ENCODE assay signal across 8 cellular contexts in genomic region chr15:34109775-34110663, GRCh38. TPM values are rescaled to one million over a fixed set of nuclear protein-coding genes. Genes with fewer than 3 reads are reported as not detected.
DNase-seq lines count a peak whose midpoint lies in the region; ATAC-seq, FAIRE-seq and TF ChIP-seq lines count a peak whose summit lies in the region.

No MANE protein-coding gene starts in this region.

- DNase-seq in EH (ENCODE audit: low read depth): peak; percentile 60
- peak; percentile 27 for DNase-seq in NCI-H460 (ENCODE audit: extremely low read depth, low read depth)
- DNase-seq in cerebellar cortex (ENCODE audit: low spot score): peak; percentile 41
- DNase-seq in T1000 (lab: John Stamatoyannopoulos, UW): no peak
- no peak for DNase-seq in gastrocnemius medialis

- in situ Hi-C loops in gastrocnemius medialis (cut with MboI; ENCODE audit: low sequenced_read_pairs in 4 of 4): loop anchor here in 2 of 4 donors (10.0 kb wide), 3 partner anchors 65 to 225 kb away; partner anchors contain the start of genes EMC4 (in 1 of the 2) and SLC12A6 (in 1 of the 2)

- ATAC-seq in gastrocnemius medialis: no peak
- ATAC-seq in GM21447 (IDR thresholded peaks at IDR 0.05; ENCODE audit: unreplicated experiment): no peak

- peaks cover 2% of the 10 kb centered on the region for H3K9me3 Mint-ChIP-seq in nephron

- no peak overlapping the region for H3K27ac ChIP-seq in gastrocnemius medialis

- no peak for TF ChIP-seq POLR2A in gastrocnemius medialis (IDR thresholded peaks at IDR 0.05)

- peaks cover 6% of the 10 kb centered on the region for H3K4me1 Mint-ChIP-seq in nephron

- H3K27me3 ChIP-seq in gastrocnemius medialis: no peaks in the 10 kb centered on the region

- no peaks in the 10 kb centered on the region for H3K9me3 ChIP-seq in gastrocnemius medialis

- no peak overlapping the region for H3K4me3 ChIP-seq in gastrocnemius medialis

- peaks cover 2% of the 10 kb centered on the region for H3K36me3 Mint-ChIP-seq in nephron (ENCODE audit: low read depth)

- peak; percentile 91 for FAIRE-seq in A204.1 (lab: Jason Lieb, UNC)

- H3K27ac Mint-ChIP-seq in nephron: no peak overlapping the region

- intact Hi-C loops in gastrocnemius medialis (cut with DNase I; ENCODE audit: low total_unique reads): loop anchor here (10.0 kb wide), 1 partner anchor 475 kb away; the partner anchor contains the start of gene GOLGA8B

- no peak overlapping the region for H3K4me3 Mint-ChIP-seq in nephron

- TF ChIP-seq CTCF in nephron (IDR thresholded peaks at IDR 0.05; ENCODE audit: unreplicated experiment in 3 of 3) (peak; percentile 61 to 72 (median 62)), gastrocnemius medialis (IDR thresholded peaks at IDR 0.05 in 4 of 5, conservative IDR thresholded peaks at IDR 0.05 in 1 of 5) (peak in 1 of 5 experiments; percentile 14)

- no peaks in the 10 kb centered on the region for H3K4me1 ChIP-seq in gastrocnemius medialis

- peaks cover 4% of the 10 kb centered on the region for H3K27me3 Mint-ChIP-seq in nephron (ENCODE audit: low read depth)

- no peaks in the 10 kb centered on the region for H3K36me3 ChIP-seq in gastrocnemius medialis

RNA-seq across cellular contexts. Expression of gene PGBD4, which starts 8.1 kb away (rescaled TPM):
- total RNA-seq in NCI-H460 (2014; rRNA removed; shearing (Covaris generic)): 2.0 and 2.6 TPM in 2 replicates
- 5.0 and 5.7 TPM in 2 replicates for polyA plus RNA-seq in NCI-H460 (2014; cell fraction: nucleus; rRNA removed)
- 1 to 10 TPM in 2 of 4 donors, under 1 TPM in 2; 0.73 to 1.9 (median 1.2) TPM for total RNA-seq in gastrocnemius medialis

RNA-seq across cellular contexts. Expression of gene EMC7, which starts 8.4 kb away (rescaled TPM):
- 64.8 and 83.2 TPM in 2 replicates for total RNA-seq in NCI-H460 (2014; rRNA removed; shearing (Covaris generic))
- 42.8 and 59.5 TPM in 2 replicates for polyA plus RNA-seq in NCI-H460 (2014; cell fraction: nucleus; rRNA removed)
- total RNA-seq in gastrocnemius medialis: 10 to 100 TPM; 36.6 to 66.8 (median 48.3) TPM

Comparison
In these comparisons a context has a peak if more than half of its experiments do, and no peak if none do; other contexts are left out.
1. DNase-seq: peak in EH (single experiment), NCI-H460 (single experiment) and cerebellar cortex (single experiment); none in T1000 (single experiment) and gastrocnemius medialis (0 of 2).